ENCODE assay signal across 19 cellular contexts in the genomic region with DNA sequence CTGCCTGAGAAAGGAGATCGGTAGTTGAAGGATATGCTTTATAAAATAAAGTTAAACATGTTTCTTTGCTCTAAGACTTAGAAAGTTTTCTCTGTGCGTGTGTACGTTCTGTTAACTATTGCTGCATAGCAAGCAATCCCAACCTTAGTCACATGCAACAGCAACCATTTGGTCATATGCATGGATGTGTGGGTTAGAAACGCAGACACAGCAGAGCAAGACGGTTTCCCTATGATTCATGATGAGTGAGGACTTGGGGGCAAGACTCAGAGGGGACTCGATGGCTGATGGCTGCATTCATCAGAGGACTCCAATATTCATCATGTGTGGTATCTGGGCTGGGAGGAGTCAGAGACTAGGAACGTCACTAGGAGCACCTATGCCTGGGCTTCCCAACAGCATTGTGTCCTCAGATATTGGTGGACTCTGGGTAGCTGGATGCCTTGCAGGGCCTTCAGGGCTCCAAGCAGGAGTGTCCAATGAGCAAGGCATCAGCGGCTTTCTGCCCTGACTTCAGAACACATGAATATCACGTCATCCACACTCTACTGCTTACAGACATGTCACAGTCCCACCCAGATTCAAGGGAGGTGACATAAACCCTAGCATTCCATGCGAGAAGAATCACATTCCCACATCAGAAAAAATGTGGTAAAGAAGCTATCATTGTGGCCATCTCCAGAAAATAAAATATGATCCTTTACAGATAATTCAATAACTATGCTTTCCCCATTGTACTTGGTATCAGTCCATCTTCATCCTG.
"Had no signal": no experiment of that assay in that cellular context is flagged by ENCODE, and none has a peak within 500 bp of the region (broad histone marks: within the 10 kb centered on the region; RNA-seq: fewer than 3 reads in every experiment).

No MANE protein-coding gene starts in this region.

- H2AFZ ChIP-seq: parathyroid adenoma had no signal

- H3K9me3 ChIP-seq: left ventricle myocardium inferior, suprapubic skin had no signal

- H3K36me3 ChIP-seq: left ventricle myocardium inferior, suprapubic skin had no signal

- H3K4me3 Mint-ChIP-seq: activated CD8-positive, alpha-beta T cell treated with anti-CD3 and anti-CD28 coated beads for 36 hours; activated T-cell treated with anti-CD3 and anti-CD28 coated beads, Interleukin-2, amount 50 U/mL, for 4 hours; naive thymus-derived CD8-positive, alpha-beta T cell; T-helper 1 cell treated with Interleukin-12 subunit alpha and Interleukin-12 subunit beta and Interleukin-4 antibody, amounts not matched to agents 30 μg/mL and 1 μg/mL, for 36 hours; type B pancreatic cell had no signal

- H3K4me3 ChIP-seq: left ventricle myocardium inferior, suprapubic skin had no signal

- H3K27ac Mint-ChIP-seq: activated CD8-positive, alpha-beta T cell treated with anti-CD3 and anti-CD28 coated beads for 36 hours; activated naive CD4-positive, alpha-beta T cell treated with anti-CD3 and anti-CD28 coated beads, Interleukin-2, amount 50 U/mL, for 72 hours; naive thymus-derived CD8-positive, alpha-beta T cell; T-helper 1 cell treated with Interleukin-12 subunit alpha and Interleukin-12 subunit beta and Interleukin-4 antibody, amounts not matched to agents 30 μg/mL and 1 μg/mL, for 36 hours; type B pancreatic cell had no signal

- FAIRE-seq: colon, endometrium, small intestine had no signal

- H3K27ac ChIP-seq: left ventricle myocardium inferior, parathyroid adenoma, suprapubic skin had no signal

- H3K27me3 ChIP-seq: suprapubic skin had no signal

- DNase-seq: activated CD4-positive, alpha-beta T cell treated with anti-CD3 and anti-CD28 coated beads for 4 hours; activated CD8-positive, alpha-beta T cell treated with anti-CD3 and anti-CD28 coated beads for 36 hours; activated effector memory CD4-positive, alpha-beta T cell treated with anti-CD3 and anti-CD28 coated beads, Interleukin-2, amount 50 U/mL, for 16 hours; activated T-cell treated with anti-CD3 and anti-CD28 coated beads, Interleukin-2, amount 50 U/mL, for 4 hours; caudate nucleus; foreskin fibroblast; left ventricle myocardium inferior; naive thymus-derived CD8-positive, alpha-beta T cell; small intestine; stimulated activated CD4-positive, alpha-beta T cell treated with anti-CD3 and anti-CD28 coated beads, Interleukin-4, amount 100 ng/mL, for 4 hours; stimulated activated CD8-positive, alpha-beta memory T cell treated with anti-CD3 and anti-CD28 coated beads, Interleukin-4, amount 100 ng/mL, for 48 hours; stimulated activated naive CD8-positive, alpha-beta T cell treated with anti-CD3 and anti-CD28 coated beads, Interleukin-15, Interleukin-2, amounts not matched to agents 100 U/mL and 50 U/mL, for 24 hours had no signal

- H3K4me1 Mint-ChIP-seq: naive thymus-derived CD8-positive, alpha-beta T cell had no signal

- H3K36me3 Mint-ChIP-seq: activated naive CD4-positive, alpha-beta T cell treated with anti-CD3 and anti-CD28 coated beads, Interleukin-2, amount 50 U/mL, for 72 hours; naive thymus-derived CD8-positive, alpha-beta T cell; type B pancreatic cell had no signal

- H3K79me2 ChIP-seq: parathyroid adenoma had no signal

- H3K4me1 ChIP-seq: parathyroid adenoma, suprapubic skin had no signal

- H3K27me3 Mint-ChIP-seq: activated CD8-positive, alpha-beta T cell treated with anti-CD3 and anti-CD28 coated beads for 36 hours; naive thymus-derived CD8-positive, alpha-beta T cell; type B pancreatic cell had no signal

- H3K9ac ChIP-seq: parathyroid adenoma had no signal
